19 cellular contexts compared by ENCODE assay signal in genomic region chr5:173041881-173042481, GRCh38.
"Had no signal": no experiment of that assay in that cellular context is flagged by ENCODE, and none has a peak within 500 bp of the region (broad histone marks: within the 10 kb centered on the region; RNA-seq: fewer than 3 reads in every experiment).

No MANE protein-coding gene starts in this region.

- H3K9me3 ChIP-seq: colonic mucosa, esophagus squamous epithelium, prostate gland had no signal

- H3K27ac ChIP-seq: colonic mucosa, esophagus squamous epithelium, WERI-Rb-1 had no signal

- H3K36me3 Mint-ChIP-seq: brain had no signal

- ATAC-seq: activated naive CD4-positive, alpha-beta T cell treated with anti-CD3 and anti-CD28 coated beads, Interleukin-2, amount 50 U/mL, for 72 hours; activated T-cell treated with anti-CD3 and anti-CD28 coated beads, Interleukin-2, amount 50 U/mL, for 4 hours; right cardiac atrium; stimulated activated naive CD8-positive, alpha-beta T cell treated with anti-CD3 and anti-CD28 coated beads, Interleukin-15, Interleukin-2, amounts not matched to agents 100 U/mL and 50 U/mL, for 24 hours had no signal

- H3K27me3 Mint-ChIP-seq: activated CD4-positive, alpha-beta memory T cell treated with anti-CD3 and anti-CD28 coated beads, Interleukin-2, amount 10 ng/mL, durations not matched to agents 7 days and 5 days; brain had no signal

- H3K4me3 Mint-ChIP-seq: activated CD4-positive, alpha-beta memory T cell treated with anti-CD3 and anti-CD28 coated beads, Interleukin-2, amount 10 ng/mL, durations not matched to agents 7 days and 5 days; activated T-cell treated with anti-CD3 and anti-CD28 coated beads, Interleukin-2, amount 50 U/mL, for 4 hours; brain; nephron progenitor cell; T-helper 2 cell treated with Interferon-gamma antibody and Interleukin-4, amounts not matched to agents 5 μg/mL and 100 μg/mL, for 36 hours had no signal

- DNase-seq: activated CD4-positive, alpha-beta memory T cell treated with anti-CD3 and anti-CD28 coated beads, Interleukin-2, amount 10 ng/mL, durations not matched to agents 7 days and 5 days; activated CD4-positive, alpha-beta T cell treated with anti-CD3 and anti-CD28 coated beads for 4 hours; activated gamma-delta T cell; activated T-cell treated with anti-CD3 and anti-CD28 coated beads, Interleukin-2, amount 50 U/mL, for 4 hours; central memory CD4-positive, alpha-beta T cell; colonic mucosa; esophagus squamous epithelium; foreskin fibroblast; nephron progenitor cell; right cardiac atrium; small intestine; stimulated activated CD4-positive, alpha-beta T cell treated with anti-CD3 and anti-CD28 coated beads, Interleukin-4, amount 100 ng/mL, for 24 hours; stimulated activated naive CD8-positive, alpha-beta T cell treated with anti-CD3 and anti-CD28 coated beads, Interleukin-15, Interleukin-2, amounts not matched to agents 100 U/mL and 50 U/mL, for 24 hours; SW 1271; WERI-Rb-1 had no signal

- H3K4me1 ChIP-seq: colonic mucosa, prostate gland had no signal

- H3K27ac Mint-ChIP-seq: activated CD4-positive, alpha-beta memory T cell treated with anti-CD3 and anti-CD28 coated beads, Interleukin-2, amount 10 ng/mL, durations not matched to agents 7 days and 5 days; brain; T-helper 2 cell treated with Interferon-gamma antibody and Interleukin-4, amounts not matched to agents 5 μg/mL and 100 μg/mL, for 36 hours had no signal

- H3K4me3 ChIP-seq: colonic mucosa, esophagus squamous epithelium, prostate gland had no signal

- H3K36me3 ChIP-seq: colonic mucosa, esophagus squamous epithelium, prostate gland, WERI-Rb-1 had no signal

- H3K9me3 Mint-ChIP-seq: activated CD4-positive, alpha-beta memory T cell treated with anti-CD3 and anti-CD28 coated beads, Interleukin-2, amount 10 ng/mL, durations not matched to agents 7 days and 5 days; activated T-cell treated with anti-CD3 and anti-CD28 coated beads, Interleukin-2, amount 50 U/mL, for 4 hours; T-helper 2 cell treated with Interferon-gamma antibody and Interleukin-4, amounts not matched to agents 5 μg/mL and 100 μg/mL, for 36 hours had no signal

- H3K27me3 ChIP-seq: colonic mucosa, esophagus squamous epithelium had no signal
